19 cellular contexts compared by ENCODE assay signal in genomic region chr20:59081036-59081435, GRCh38. TPM values are rescaled to one million over a fixed set of nuclear protein-coding genes. Genes with fewer than 3 reads are reported as not detected.
DNase-seq lines count a peak whose midpoint lies in the region; ATAC-seq, FAIRE-seq and TF ChIP-seq lines count a peak whose summit lies in the region.
"Had no signal": no experiment of that assay in that cellular context is flagged by ENCODE, and none has a peak within 500 bp of the region (broad histone marks: within the 10 kb centered on the region; RNA-seq: fewer than 3 reads in every experiment).

No MANE protein-coding gene starts in this region.

- dilution Hi-C loops in endothelial cell of umbilical vein (cut with MboI; ENCODE audit: extremely low pct_ligation_motif_present, low sequenced_read_pairs), result no loop called here

- H3K36me3 ChIP-seq in HCT116 (ENCODE audit: control insufficient read depth in 1 of 2, insufficient read depth in 2 of 2, low read length in 2 of 2) (no peaks in the 10 kb centered on the region), astrocyte (ENCODE audit: insufficient read depth, low read length) (no peaks in the 10 kb centered on the region), endothelial cell of umbilical vein (ENCODE audit: control insufficient read depth in 2 of 2, extremely low read depth in 1 of 2, insufficient read depth in 2 of 2, low read length in 2 of 2) (no peaks in the 10 kb centered on the region), small intestine (ENCODE audit: control insufficient read depth in 2 of 2, insufficient read depth in 2 of 2, low read length in 2 of 2) (no peaks in the 10 kb centered on the region)
- H3K36me3 ChIP-seq: HAP-1 had no signal

- no peaks in the 10 kb centered on the region for H3K9me2 ChIP-seq in HCT116 (ENCODE audit: insufficient read depth)

- H3K4me3 ChIP-seq in HCT116 (replicated peaks in 1 of 2; ENCODE audit: low read depth in 1 of 2, low read length in 2 of 2) (no peak overlapping the region), astrocyte (ENCODE audit: insufficient read depth, low read depth, low read length) (no peak overlapping the region), endothelial cell of umbilical vein (replicated peaks in 1 of 3; ENCODE audit: insufficient read depth in 1 of 3, low read depth in 1 of 3, low read length in 3 of 3) (no peak overlapping the region), small intestine (ENCODE audit: low read depth in 1 of 2, low read length in 2 of 2) (no peak overlapping the region)
- H3K4me3 ChIP-seq: A549, GM23248, HAP-1 had no signal

- no peaks in the 10 kb centered on the region for H4K20me1 ChIP-seq in HCT116 (ENCODE audit: insufficient read depth)
- no peaks in the 10 kb centered on the region for H4K20me1 ChIP-seq in astrocyte (ENCODE audit: insufficient read depth, low read length)
- no peaks in the 10 kb centered on the region for H4K20me1 ChIP-seq in endothelial cell of umbilical vein (replicated peaks; ENCODE audit: control insufficient read depth, extremely low read depth, insufficient read depth, low read length)

- H3K27me3 Mint-ChIP-seq in astrocyte (ENCODE audit: low read depth, unreplicated experiment), result peaks cover 10% of the 10 kb centered on the region

- ATAC-seq in HCT116, result no peak
- ATAC-seq: A549 had no signal

- no peaks in the 10 kb centered on the region for H3K9me1 ChIP-seq in endothelial cell of umbilical vein (replicated peaks; ENCODE audit: control insufficient read depth, extremely low read depth, insufficient read depth, low read length)

- H3K27me3 ChIP-seq in HCT116 (ENCODE audit: insufficient read depth, low read length) (peaks cover 13% of the 10 kb centered on the region), astrocyte (ENCODE audit: insufficient read depth, low read length) (peaks cover 10% of the 10 kb centered on the region), endothelial cell of umbilical vein (ENCODE audit: control insufficient read depth in 2 of 2, insufficient read depth in 2 of 2, low read length in 2 of 2) (peaks cover 10 to 16% of the 10 kb centered on the region in 2 experiments), small intestine (ENCODE audit: control insufficient read depth in 2 of 2, insufficient read depth in 2 of 2, low read length in 2 of 2) (peaks cover 0 to 2% of the 10 kb centered on the region in 2 donors)

- H3K9ac ChIP-seq in HCT116 (ENCODE audit: low read length) (no peak overlapping the region), astrocyte (ENCODE audit: low read length) (no peak overlapping the region), endothelial cell of umbilical vein (replicated peaks; ENCODE audit: extremely low read depth, insufficient read depth, low read length) (no peak overlapping the region)
- H3K9ac ChIP-seq: GM23248 had no signal

- DNase-seq in HCT116 (ENCODE audit: low read depth, low spot score) (no peak), astrocyte (ENCODE audit: low read depth) (no peak), endothelial cell of umbilical vein (ENCODE audit: low read depth, low spot score) (peak; percentile 28), urothelium cell line (ENCODE audit: low spot score) (no peak), caudate nucleus (lab: John Stamatoyannopoulos, UW) (no peak), small intestine (no peak)
- DNase-seq in activated CD4-positive, alpha-beta T cell treated with anti-CD3 and anti-CD28 coated beads for 1 hour, result no peak
- DNase-seq: AML-193; Caco-2; CD4-positive, alpha-beta T cell; GM23248; HFFc6 had no signal

- CTCF ChIA-PET in HCT116 (lab: Charles Lee) (interaction anchor here (0.8 kb wide), 1 partner anchor 14 kb away, joined by 3 read pairs; no protein-coding TSS in a partner anchor), endothelial cell of umbilical vein (lab: Charles Lee) (interaction anchor here (1.2 kb wide), 1 partner anchor 112 kb away, joined by 3 read pairs; no protein-coding TSS in a partner anchor)

- TF ChIP-seq POLR2A in HCT116 (IDR thresholded peaks at IDR 0.05; ENCODE audit: borderline replicate concordance, extremely low read depth, insufficient read depth, insufficient read length) (no peak), endothelial cell of umbilical vein (IDR thresholded peaks at IDR 0.05; ENCODE audit: low read depth, low read length) (no peak)

- H3K4me1 ChIP-seq in HCT116 (ENCODE audit: control insufficient read depth in 1 of 2, insufficient read depth in 2 of 2, low read length in 2 of 2) (peaks cover 0 to 12% of the 10 kb centered on the region in 2 experiments; a peak in 2 of 4 replicates), astrocyte (ENCODE audit: insufficient read depth, low read length) (no peaks in the 10 kb centered on the region), endothelial cell of umbilical vein (ENCODE audit: control insufficient read depth, extremely low read depth, insufficient read depth, low read length) (no peaks in the 10 kb centered on the region), small intestine (ENCODE audit: control insufficient read depth in 2 of 2, insufficient read depth in 1 of 2, low read depth in 1 of 2, low read length in 1 of 2) (no peaks in the 10 kb centered on the region)
- H3K4me1 ChIP-seq: A549, HAP-1 had no signal

- POLR2A ChIA-PET in HCT116 (lab: Charles Lee), result no interaction called here
- POLR2A ChIA-PET in endothelial cell of umbilical vein (lab: Charles Lee), result no interaction called here

- H3K4me2 ChIP-seq in HCT116 (ENCODE audit: low read length), result no peak overlapping the region
- H3K4me2 ChIP-seq in astrocyte (ENCODE audit: low read length), result no peak overlapping the region
- no peak overlapping the region for H3K4me2 ChIP-seq in endothelial cell of umbilical vein (ENCODE audit: insufficient read depth, low read length)
- H3K4me2 ChIP-seq: A549 had no signal

- peak overlapping the region; percentile 23 for H3K27ac Mint-ChIP-seq in astrocyte (ENCODE audit: unreplicated experiment)
- H3K27ac Mint-ChIP-seq: CD4-positive, alpha-beta T cell; HFFc6 had no signal

- TF ChIP-seq RAD21 in HCT116 (IDR thresholded peaks at IDR 0.05; ENCODE audit: low read depth), result no peak

- no peaks in the 10 kb centered on the region for H3K36me3 Mint-ChIP-seq in astrocyte (ENCODE audit: low read depth, unreplicated experiment)

- no peak for TF ChIP-seq CTCF in HCT116 (IDR thresholded peaks at IDR 0.05 in 2 of 3, conservative IDR thresholded peaks at IDR 0.05 in 1 of 3; ENCODE audit: borderline replicate concordance in 1 of 3, insufficient read depth in 1 of 3, low read depth in 2 of 3, low read length in 2 of 3)
- no peak for TF ChIP-seq CTCF in astrocyte (IDR thresholded peaks at IDR 0.05; ENCODE audit: insufficient read depth, low read depth, low read length)
- TF ChIP-seq CTCF in endothelial cell of umbilical vein (IDR thresholded peaks at IDR 0.05; ENCODE audit: extremely low read depth in 1 of 2, insufficient read depth in 1 of 2, low read depth in 1 of 2, low read length in 2 of 2), result no peak

- peaks cover 5% of the 10 kb centered on the region for H3K4me1 Mint-ChIP-seq in astrocyte (ENCODE audit: low read depth, unreplicated experiment)

- WGBS in small intestine, 3 donors, result 47 to 53% (median 51%) methylated on average over 3 of the region's 3 CpGs

- no TSS peak for BruUV-seq in HCT116 (replicated peaks; lab: Mats Ljungman, UMichigan)
- no TSS peak for BruUV-seq in endothelial cell of umbilical vein (replicated peaks; lab: Mats Ljungman, UMichigan)

- H3K79me2 ChIP-seq in HCT116 (ENCODE audit: insufficient read depth, low read length) (no peaks in the 10 kb centered on the region), astrocyte (ENCODE audit: insufficient read depth, low read length) (no peaks in the 10 kb centered on the region), endothelial cell of umbilical vein (ENCODE audit: control insufficient read depth, insufficient read depth, low read length) (no peaks in the 10 kb centered on the region)

- H3K9me3 Mint-ChIP-seq in astrocyte (ENCODE audit: unreplicated experiment), result no peaks in the 10 kb centered on the region
- H3K9me3 Mint-ChIP-seq: CD4-positive, alpha-beta T cell; HFFc6 had no signal

- H3K27ac ChIP-seq in HCT116 (ENCODE audit: low read depth, low read length) (no peak overlapping the region), astrocyte (ENCODE audit: low read depth, low read length) (no peak overlapping the region), endothelial cell of umbilical vein (ENCODE audit: insufficient read depth, low read depth, low read length) (no peak overlapping the region), caudate nucleus (ENCODE audit: low read depth, low read length) (no peak overlapping the region), small intestine (ENCODE audit: low read depth in 1 of 2, low read length in 1 of 2) (no peak overlapping the region)
- H3K27ac ChIP-seq: 22Rv1, A549, C4-2B, GM23248 had no signal

- H2AFZ ChIP-seq in HCT116 (ENCODE audit: low read depth, low read length, poor library complexity, severe bottlenecking), result peak overlapping the region; percentile 33
- no peak overlapping the region for H2AFZ ChIP-seq in astrocyte (ENCODE audit: low read depth, low read length)
- no peak overlapping the region for H2AFZ ChIP-seq in endothelial cell of umbilical vein (ENCODE audit: low read depth, low read length)
- H2AFZ ChIP-seq: GM23248 had no signal

- H3K9me3 ChIP-seq in HCT116 (ENCODE audit: control insufficient read depth in 1 of 2, insufficient read depth in 1 of 2, low read depth in 1 of 2, low read length in 2 of 2) (no peaks in the 10 kb centered on the region), astrocyte (ENCODE audit: insufficient read depth, low read depth, low read length) (no peaks in the 10 kb centered on the region), endothelial cell of umbilical vein (replicated peaks; ENCODE audit: control insufficient read depth, insufficient read depth, low read length) (no peaks in the 10 kb centered on the region), small intestine (ENCODE audit: control insufficient read depth, low read depth) (no peaks in the 10 kb centered on the region)
- H3K9me3 ChIP-seq: A549, Caco-2, HAP-1 had no signal

- no peak overlapping the region for H3K4me3 Mint-ChIP-seq in astrocyte (ENCODE audit: unreplicated experiment)
- H3K4me3 Mint-ChIP-seq: CD4-positive, alpha-beta T cell; HFFc6 had no signal

- intact Hi-C loops in HCT116 (cut with micrococcal nuclease) (no loop called here), endothelial cell of umbilical vein (cut with micrococcal nuclease) (loop anchor here (10.0 kb wide), 3 partner anchors 356 to 596 kb away; no protein-coding TSS in a partner anchor)

- no peak for FAIRE-seq in astrocyte (lab: Jason Lieb, UNC)
- FAIRE-seq in endothelial cell of umbilical vein (lab: Jason Lieb, UNC), result peak; percentile 42
- FAIRE-seq in urothelium cell line (lab: Jason Lieb, UNC), result peak; percentile 35
- no peak for FAIRE-seq in small intestine (lab: Jason Lieb, UNC)
- FAIRE-seq: A549, D721Med, G401.6, GM12891 had no signal

- RAD21 ChIA-PET in HCT116 (lab: Charles Lee; ENCODE audit: low non-redundant PET in 1 of 2, low total read pairs in 2 of 2, uncharacterized antibody in 2 of 2, unreplicated experiment in 2 of 2), result no interaction called here

RNA-seq across cellular contexts. Expression of gene PRELID3B, which starts 38.5 kb away (rescaled TPM):
- total RNA-seq in HCT116 (2021; ENCODE audit: unreplicated experiment), result 129 TPM
- polyA plus RNA-seq in HCT116 (2012), result 110 and 112 TPM in 2 replicates
- 55.1 and 68.8 TPM in 2 replicates for total RNA-seq in astrocyte
- 47.4 and 57.2 TPM in 2 replicates for total RNA-seq in endothelial cell of umbilical vein
- 12.1 and 14.9 TPM in 2 replicates for polyA plus RNA-seq in endothelial cell of umbilical vein
- polyA plus RNA-seq in endothelial cell of umbilical vein (2011; cell fraction: cytosol; rRNA removed), result 26.1 and 28.8 TPM in 2 replicates
- polyA plus RNA-seq in endothelial cell of umbilical vein (2011; cell fraction: nucleus; rRNA removed), result 15.9 and 16.0 TPM in 2 replicates
- polyA plus RNA-seq in endothelial cell of umbilical vein (2012), result 43.9 and 54.5 TPM in 2 replicates
- 88.1 and 114 TPM in 2 replicates for polyA minus RNA-seq in endothelial cell of umbilical vein
- 126 TPM for polyA minus RNA-seq in endothelial cell of umbilical vein (2011; cell fraction: cytosol; rRNA and poly(A)+ RNA removed)
- 17.4 and 22.8 TPM in 2 replicates for polyA minus RNA-seq in endothelial cell of umbilical vein (2011; cell fraction: nucleus; rRNA and poly(A)+ RNA removed)
- polyA plus RNA-seq in small intestine, result 100 to 1,000 TPM in 2 of 3 donors, 10 to 100 TPM in 1; 74.3 to 120 (median 114) TPM

RNA-seq across cellular contexts. Expression of gene ATP5F1E, which starts 48.9 kb away (rescaled TPM):
- total RNA-seq in HCT116 (2021; ENCODE audit: unreplicated experiment), result 72.8 TPM
- 61.6 and 66.2 TPM in 2 replicates for polyA plus RNA-seq in HCT116 (2012)
- 91.0 and 94.4 TPM in 2 replicates for total RNA-seq in astrocyte
- total RNA-seq in endothelial cell of umbilical vein, result 107 and 114 TPM in 2 replicates
- 20.2 and 29.0 TPM in 2 replicates for polyA plus RNA-seq in endothelial cell of umbilical vein
- 52.0 and 63.6 TPM in 2 replicates for polyA plus RNA-seq in endothelial cell of umbilical vein (2011; cell fraction: cytosol; rRNA removed)
- polyA plus RNA-seq in endothelial cell of umbilical vein (2011; cell fraction: nucleus; rRNA removed), result 21.9 and 28.7 TPM in 2 replicates
- 124 and 221 TPM in 2 replicates for polyA plus RNA-seq in endothelial cell of umbilical vein (2012)
- polyA minus RNA-seq in endothelial cell of umbilical vein, result 13.2 and 13.4 TPM in 2 replicates
- 24.8 TPM for polyA minus RNA-seq in endothelial cell of umbilical vein (2011; cell fraction: cytosol; rRNA and poly(A)+ RNA removed)
- 34.2 and 44.0 TPM in 2 replicates for polyA minus RNA-seq in endothelial cell of umbilical vein (2011; cell fraction: nucleus; rRNA and poly(A)+ RNA removed)
- 10 to 100 TPM; 49.6 to 73.8 (median 65.8) TPM for polyA plus RNA-seq in small intestine
